Comparison of ENCODE assay signal across 8 cellular contexts in genomic region chr6:31862344-31863235, GRCh38. TPM values are rescaled to one million over a fixed set of nuclear protein-coding genes. Genes with fewer than 3 reads are reported as not detected.
DNase-seq lines count a peak whose midpoint lies in the region; ATAC-seq and TF ChIP-seq lines count a peak whose summit lies in the region.

Gene NEU1 (minus strand): TSS chr6:31862821. CDS start chr6:31862776, 45 bp downstream.

- H3K4me3 ChIP-seq in GM12864 (ENCODE audit: low read depth, low read length) (peak within 1 kb of the TSS; percentile 91), thymus (ENCODE audit: low read length) (peak within 1 kb of the TSS; percentile 64)

- H3K27ac ChIP-seq in thymus (ENCODE audit: low read depth) = peak within 1 kb of the TSS; percentile 76

- peaks cover 24% of the 10 kb centered on the region for H3K36me3 Mint-ChIP-seq in osteocyte (ENCODE audit: unreplicated experiment)

- H3K4me1 ChIP-seq in thymus (ENCODE audit: control insufficient read depth, insufficient read depth, low read length) = peaks cover 12% of the 10 kb centered on the region

- peaks cover 19% of the 10 kb centered on the region for H3K36me3 ChIP-seq in thymus (ENCODE audit: control insufficient read depth, insufficient read depth)

- intact Hi-C loops in head of caudate nucleus (cut with DNase I) = loop anchor here (5.0 kb wide), 1 partner anchor 35 kb away; the partner anchor contains the start of gene EHMT2

- peak within 1 kb of the TSS; percentile 97 for H3K27ac Mint-ChIP-seq in osteocyte (ENCODE audit: unreplicated experiment)

- no peaks in the 10 kb centered on the region for H3K27me3 Mint-ChIP-seq in osteocyte (ENCODE audit: unreplicated experiment)

- DNase-seq in GM12864 (ENCODE audit: low read depth) (peak; percentile 100), NCI-H1417 (lab: John Stamatoyannopoulos, UW) (peak; percentile 97 to 100 (median 99)), SW 1271 (lab: John Stamatoyannopoulos, UW) (peak; percentile 100), head of caudate nucleus (peak; percentile 100), osteocyte (ENCODE audit: extremely low spot score, unreplicated experiment) (peak; percentile 100)
- peak; percentile 97 for DNase-seq in activated naive CD8-positive, alpha-beta T cell treated with anti-CD3 and anti-CD28 coated beads, Interleukin-2, amount 50 U/mL, for 16 hours (ENCODE audit: low read depth, low spot score)

- H3K4me1 Mint-ChIP-seq in osteocyte (ENCODE audit: unreplicated experiment) = peaks cover 19% of the 10 kb centered on the region

- TF ChIP-seq CTCF in GM12864 (IDR thresholded peaks at IDR 0.05; ENCODE audit: low read depth, low read length, missing control alignments) (no peak), osteocyte (IDR thresholded peaks at IDR 0.05) (no peak)

- peak within 1 kb of the TSS; percentile 97 for H3K4me3 Mint-ChIP-seq in osteocyte (ENCODE audit: unreplicated experiment)

- no peaks in the 10 kb centered on the region for H3K9me3 Mint-ChIP-seq in osteocyte (ENCODE audit: unreplicated experiment)

- peak; percentile 94 for ATAC-seq in HG02759 (IDR thresholded peaks at IDR 0.05; ENCODE audit: unreplicated experiment)

- no peaks in the 10 kb centered on the region for H3K27me3 ChIP-seq in thymus (ENCODE audit: control insufficient read depth, insufficient read depth)

- no peaks in the 10 kb centered on the region for H3K9me3 ChIP-seq in thymus (ENCODE audit: control insufficient read depth)

- under 1% methylated on average over 64 of the region's 64 CpGs for WGBS in thymus

RNA-seq across cellular contexts. Expression of gene NEU1, which starts in this region (rescaled TPM):
- 74.8 and 83.6 TPM in 2 replicates for total RNA-seq in osteocyte
- polyA plus RNA-seq in thymus = 21.9 TPM

Comparison
In these comparisons a context has a peak if more than half of its experiments do, and no peak if none do; other contexts are left out.
1. Peak in every context shown above with its lines: DNase-seq, ATAC-seq, H3K4me3 ChIP-seq and H3K27ac ChIP-seq.